Comparison of ENCODE assay signal across 8 cellular contexts in genomic region chr3:55721716-55722484, GRCh38.
DNase-seq lines count a peak whose midpoint lies in the region; ATAC-seq and TF ChIP-seq lines count a peak whose summit lies in the region.

No MANE protein-coding gene starts in this region.

- H3K27me3 ChIP-seq in KMS-11 (ENCODE audit: insufficient read depth, low read depth) (no peaks in the 10 kb centered on the region), mesendoderm (ENCODE audit: insufficient read depth, low read length, poor library complexity) (no peaks in the 10 kb centered on the region)

- H2BK5ac ChIP-seq in mesendoderm (ENCODE audit: low read length), result no peak overlapping the region

- no peak overlapping the region for H3K27ac Mint-ChIP-seq in chondrocyte (ENCODE audit: unreplicated experiment)

- no peak overlapping the region for H2AFZ ChIP-seq in KMS-11 (ENCODE audit: low read depth)

- H4K20me1 ChIP-seq in KMS-11 (ENCODE audit: insufficient read depth), result no peaks in the 10 kb centered on the region

- peaks cover 8% of the 10 kb centered on the region for H3K27me3 Mint-ChIP-seq in chondrocyte (ENCODE audit: low read depth)

- peak overlapping the region; percentile 39 for H3K18ac ChIP-seq in mesendoderm (ENCODE audit: low read length)

- H4K8ac ChIP-seq in mesendoderm (ENCODE audit: low read depth, low read length), result no peak overlapping the region

- TF ChIP-seq CTCF in KMS-11 (conservative IDR thresholded peaks at IDR 0.05; ENCODE audit: low read depth, low read length) (peak; percentile 64), chondrocyte (IDR thresholded peaks at IDR 0.05) (peak; percentile 76)

- H3K79me2 ChIP-seq in KMS-11 (ENCODE audit: insufficient read depth, low read depth), result no peaks in the 10 kb centered on the region
- H3K79me2 ChIP-seq in mesendoderm (ENCODE audit: control insufficient read depth, insufficient read depth, low read length), result no peaks in the 10 kb centered on the region

- H3K9me3 Mint-ChIP-seq in chondrocyte (ENCODE audit: low read depth), result no peaks in the 10 kb centered on the region

- H3K27ac ChIP-seq in KMS-11 (no peak overlapping the region), mesendoderm (ENCODE audit: low read depth, low read length) (no peak overlapping the region)

- no CpG with 5 or more reads among the region's 5 CpGs for WGBS in mesendoderm (ENCODE audit: extremely low coverage, insufficient coverage, low lambda C conversion rate)

- no peak overlapping the region for H2BK120ac ChIP-seq in mesendoderm (ENCODE audit: low read depth, low read length)

- H3K79me1 ChIP-seq in mesendoderm (ENCODE audit: low read length), result no peaks in the 10 kb centered on the region

- ATAC-seq in GM21576 (IDR thresholded peaks at IDR 0.05; ENCODE audit: unreplicated experiment) (no peak), GM21619 (IDR thresholded peaks at IDR 0.05; ENCODE audit: unreplicated experiment) (no peak)

- no peak overlapping the region for H2BK15ac ChIP-seq in mesendoderm (replicated peaks; ENCODE audit: low read depth)

- no peaks in the 10 kb centered on the region for H3K36me3 ChIP-seq in KMS-11 (ENCODE audit: insufficient read depth)
- no peaks in the 10 kb centered on the region for H3K36me3 ChIP-seq in mesendoderm (ENCODE audit: control insufficient read depth, insufficient read depth, low read length)

- peak overlapping the region; percentile 14 for H4K5ac ChIP-seq in mesendoderm (ENCODE audit: low read length)

- no peak overlapping the region for H3K4me3 Mint-ChIP-seq in chondrocyte (ENCODE audit: unreplicated experiment)

- H3K4me3 ChIP-seq in KMS-11 (IDR thresholded peaks at IDR 0.05; ENCODE audit: insufficient read depth, low read depth, low read length) (no peak overlapping the region), mesendoderm (ENCODE audit: low read length) (no peak overlapping the region)

- peak; percentile 56 for DNase-seq in D341Med (ENCODE audit: low spot score)
- DNase-seq in chondrocyte (ENCODE audit: low spot score), result no peak
- peak; percentile 37 for DNase-seq in mesendoderm
- no peak for DNase-seq in central memory CD4-positive, alpha-beta T cell
- no peak for DNase-seq in SIG-M5 (lab: John Stamatoyannopoulos, UW)

- H3K4me1 Mint-ChIP-seq in chondrocyte (ENCODE audit: low read depth), result peaks cover 13% of the 10 kb centered on the region

- peak overlapping the region; percentile 40 for H3K4ac ChIP-seq in mesendoderm (ENCODE audit: low read depth, low read length)

- H3K23ac ChIP-seq in mesendoderm (ENCODE audit: low read length), result no peak overlapping the region

- H3K4me1 ChIP-seq in KMS-11 (ENCODE audit: low read depth, poor library complexity, severe bottlenecking), result peaks cover 6% of the 10 kb centered on the region
- H3K4me1 ChIP-seq in mesendoderm (ENCODE audit: control insufficient read depth, low read depth, low read length), result peaks cover 8% of the 10 kb centered on the region

- no peaks in the 10 kb centered on the region for H3K36me3 Mint-ChIP-seq in chondrocyte (ENCODE audit: low read depth)

- H3K4me2 ChIP-seq in KMS-11, result no peak overlapping the region
- H3K4me2 ChIP-seq in mesendoderm (ENCODE audit: low read length), result no peak overlapping the region

- H3K56ac ChIP-seq in mesendoderm (ENCODE audit: low read length), result peak overlapping the region; percentile 66

- H2AK5ac ChIP-seq in mesendoderm (ENCODE audit: low read length), result peak overlapping the region; percentile 85

- H3K9ac ChIP-seq in KMS-11, result no peak overlapping the region
- no peak overlapping the region for H3K9ac ChIP-seq in mesendoderm (ENCODE audit: low read length)

Comparison
In these comparisons a context has a peak if more than half of its experiments do, and no peak if none do; other contexts are left out.
1. DNase-seq: peak in D341Med (single experiment) and mesendoderm (single experiment); none in chondrocyte (single experiment), central memory CD4-positive, alpha-beta T cell (single experiment) and SIG-M5 (single experiment).